ENCODE assay signal across 10 cellular contexts in genomic region chr4:139872274-139872673, GRCh38.
DNase-seq lines count a peak whose midpoint lies in the region; ATAC-seq and TF ChIP-seq lines count a peak whose summit lies in the region.
"Had no signal": no experiment of that assay in that cellular context is flagged by ENCODE, and none has a peak within 500 bp of the region (broad histone marks: within the 10 kb centered on the region; RNA-seq: fewer than 3 reads in every experiment).

No MANE protein-coding gene starts in this region.

- peaks cover 14% of the 10 kb centered on the region for H3K4me1 ChIP-seq in vagina

- H3K36me3 Mint-ChIP-seq in nephron progenitor cell (ENCODE audit: low read depth) = peaks cover 34% of the 10 kb centered on the region
- H3K36me3 Mint-ChIP-seq: stimulated activated naive B cell treated with anti-CD40 and anti-IgM and Interleukin-4, amounts not matched to agents 10 μg/mL and 1 μg/mL and 100 μg/mL, for 72 hours had no signal

- no peak for ATAC-seq in GM21576 (IDR thresholded peaks at IDR 0.05; ENCODE audit: unreplicated experiment)

- no peak overlapping the region for H3K4me3 Mint-ChIP-seq in nephron progenitor cell
- H3K4me3 Mint-ChIP-seq: activated naive CD4-positive, alpha-beta T cell treated with anti-CD3 and anti-CD28 coated beads, Interleukin-2, amount 50 U/mL, for 24 hours; stimulated activated naive B cell treated with anti-CD40 and anti-IgM and Interleukin-4, amounts not matched to agents 10 μg/mL and 1 μg/mL and 100 μg/mL, for 72 hours had no signal

- H3K4me1 Mint-ChIP-seq in nephron progenitor cell = peaks cover 60% of the 10 kb centered on the region

- H3K27ac ChIP-seq in vagina = no peak overlapping the region

- TF ChIP-seq POLR2A in vagina (IDR thresholded peaks at IDR 0.05) = no peak

- DNase-seq in GF-D8 (lab: John Stamatoyannopoulos, UW) = peak; percentile 82
- peak; percentile 26 for DNase-seq in NCI-H69 (lab: John Stamatoyannopoulos, UW)
- DNase-seq in choroid plexus epithelial cell (ENCODE audit: low read depth) = peak; percentile 96
- no peak for DNase-seq in nephron progenitor cell
- DNase-seq in vagina (ENCODE audit: extremely low spot score in 2 of 2) = no peak
- DNase-seq in NCI-H1417 treated with DMSO at 0.1 percent for 48 hours (lab: John Stamatoyannopoulos, UW) = no peak
- no peak for DNase-seq in DMS 273 treated with DMSO at 0.1 percent for 48 hours (lab: John Stamatoyannopoulos, UW)
- DNase-seq: stimulated activated naive B cell treated with anti-CD40 and anti-IgM and Interleukin-4, amounts not matched to agents 10 μg/mL and 1 μg/mL and 100 μg/mL, for 72 hours had no signal

- H3K4me3 ChIP-seq in choroid plexus epithelial cell (ENCODE audit: low read depth, low read length) (no peak overlapping the region), vagina (no peak overlapping the region)

- intact Hi-C loops in vagina (cut with DNase I) = no loop called here

- TF ChIP-seq CTCF in choroid plexus epithelial cell (conservative IDR thresholded peaks at IDR 0.05; ENCODE audit: low read depth, low read length) = no peak
- no peak for TF ChIP-seq CTCF in nephron progenitor cell (IDR thresholded peaks at IDR 0.05)
- no peak for TF ChIP-seq CTCF in vagina (IDR thresholded peaks at IDR 0.05)

- peak overlapping the region; percentile 17 for H3K27ac Mint-ChIP-seq in nephron progenitor cell
- H3K27ac Mint-ChIP-seq: activated naive CD4-positive, alpha-beta T cell treated with anti-CD3 and anti-CD28 coated beads, Interleukin-2, amount 50 U/mL, for 24 hours; stimulated activated naive B cell treated with anti-CD40 and anti-IgM and Interleukin-4, amounts not matched to agents 10 μg/mL and 1 μg/mL and 100 μg/mL, for 72 hours had no signal

- peaks cover 24% of the 10 kb centered on the region for H3K9me3 Mint-ChIP-seq in nephron progenitor cell
- H3K9me3 Mint-ChIP-seq: activated naive CD4-positive, alpha-beta T cell treated with anti-CD3 and anti-CD28 coated beads, Interleukin-2, amount 50 U/mL, for 24 hours had no signal

- no peaks in the 10 kb centered on the region for H3K9me3 ChIP-seq in vagina

- no peaks in the 10 kb centered on the region for H3K36me3 ChIP-seq in vagina

- no peaks in the 10 kb centered on the region for H3K27me3 ChIP-seq in vagina

- no peaks in the 10 kb centered on the region for H3K27me3 Mint-ChIP-seq in nephron progenitor cell (ENCODE audit: low read depth, poor library complexity)
- H3K27me3 Mint-ChIP-seq: activated naive CD4-positive, alpha-beta T cell treated with anti-CD3 and anti-CD28 coated beads, Interleukin-2, amount 50 U/mL, for 24 hours; stimulated activated naive B cell treated with anti-CD40 and anti-IgM and Interleukin-4, amounts not matched to agents 10 μg/mL and 1 μg/mL and 100 μg/mL, for 72 hours had no signal

Comparison
In these comparisons a context has a peak if more than half of its experiments do, and no peak if none do; other contexts are left out.
1. DNase-seq: peak in GF-D8 (single experiment), NCI-H69 (single experiment) and choroid plexus epithelial cell (single experiment); none in nephron progenitor cell (single experiment), vagina (0 of 2), NCI-H1417 treated with DMSO at 0.1 percent for 48 hours (single experiment) and DMS 273 treated with DMSO at 0.1 percent for 48 hours (single experiment).